In the genomic region with DNA sequence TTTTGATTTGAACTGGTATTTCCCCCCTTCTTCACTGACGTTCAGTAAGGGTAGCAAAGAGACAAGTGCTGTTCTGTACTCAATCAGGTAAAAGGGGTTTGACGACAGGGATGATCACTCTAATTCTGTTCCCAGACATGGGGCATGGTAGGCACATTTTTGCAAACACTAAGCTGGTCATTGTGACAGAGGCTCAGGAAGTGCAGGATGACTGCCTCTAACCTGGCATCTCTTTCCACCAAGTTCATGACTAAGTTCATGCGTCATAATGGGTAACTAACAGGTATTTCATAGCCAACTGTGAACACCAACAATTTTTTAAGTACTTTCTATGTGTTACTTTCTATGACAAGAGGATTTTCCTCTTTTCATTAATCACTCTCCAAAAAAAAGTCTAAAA, we compare ENCODE assay signal across 1 cellular context.
TF ChIP-seq lines count a peak whose summit lies in the region.

No MANE protein-coding gene starts in this region.

TF ChIP-seq in SK-N-SH, 30 proteins besides CTCF, POLR2A, EP300 and RAD21 (continued from another document):
- TF ChIP-seq SIN3A (IDR thresholded peaks at IDR 0.05; ENCODE audit: borderline replicate concordance, low read depth, low read length) (no peak), FOXM1 (IDR thresholded peaks at IDR 0.05; ENCODE audit: low read depth) (no peak)
